ENCODE assay signal across 8 cellular contexts in the genomic region with DNA sequence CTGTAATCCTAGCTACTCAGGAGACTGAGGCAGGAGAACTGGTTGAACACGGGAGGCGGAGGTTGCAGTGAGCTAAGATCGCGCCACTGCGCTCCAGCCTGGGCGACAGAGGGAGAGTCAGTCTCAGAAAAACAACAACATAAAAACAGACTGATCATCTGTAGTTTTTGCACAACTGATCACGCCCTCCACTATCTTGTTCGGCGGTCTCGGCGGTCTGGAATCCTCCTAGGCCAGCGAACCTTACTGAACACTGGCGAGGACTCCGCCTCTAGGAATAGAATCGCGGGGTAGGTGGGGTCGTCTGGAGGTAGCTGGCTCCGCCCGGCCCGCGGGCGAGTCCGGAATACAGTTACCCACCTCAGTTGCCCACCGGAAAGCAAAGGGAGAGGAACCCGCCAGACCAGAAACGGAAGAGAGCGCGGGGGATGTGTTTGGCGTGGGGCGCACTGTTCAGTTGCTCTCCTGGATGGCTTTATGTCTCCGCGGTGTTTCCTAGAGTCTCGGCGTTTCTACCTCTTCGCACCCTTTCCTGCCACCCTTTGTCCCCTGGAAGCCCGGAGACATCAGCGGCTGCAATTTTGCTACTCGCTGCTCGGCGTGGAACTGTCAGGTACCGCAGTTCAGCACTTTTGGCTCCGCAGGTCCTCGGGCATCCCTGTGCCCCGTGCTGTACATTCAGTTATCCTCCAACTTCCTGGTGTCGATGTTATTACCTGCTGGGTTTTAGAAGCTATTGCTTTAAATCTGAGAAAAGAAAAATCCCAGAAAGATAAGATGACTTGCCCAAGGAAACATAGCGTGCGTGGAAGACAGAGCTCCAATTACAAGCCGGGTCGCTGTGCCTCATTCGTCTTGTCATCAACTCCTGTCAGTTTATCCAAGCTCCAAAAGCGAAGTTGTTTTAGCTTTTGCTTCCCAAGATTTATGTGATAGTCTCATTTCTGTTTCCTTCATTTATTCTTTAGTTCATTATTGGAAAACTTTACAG. TPM values are rescaled to one million over a fixed set of nuclear protein-coding genes. Genes with fewer than 3 reads are reported as not detected.
DNase-seq lines count a peak whose midpoint lies in the region; FAIRE-seq and TF ChIP-seq lines count a peak whose summit lies in the region.

No MANE protein-coding gene starts in this region.

- no peaks in the 10 kb centered on the region for H3K27me3 ChIP-seq in HAP-1 (ENCODE audit: low read depth)
- H3K27me3 ChIP-seq in neuron (ENCODE audit: insufficient read depth, low read length), result no peaks in the 10 kb centered on the region
- H3K27me3 ChIP-seq in stomach smooth muscle (ENCODE audit: control insufficient read depth in 1 of 2, insufficient read depth in 2 of 2, low read length in 2 of 2), result no peaks in the 10 kb centered on the region

- DNase-seq in HAP-1 (ENCODE audit: low spot score in 2 of 2) (peak; percentile 93 to 94), M059J (ENCODE audit: low read depth) (peak; percentile 80), foreskin fibroblast (peak; percentile 81 to 94)
- DNase-seq in activated effector memory CD4-positive, alpha-beta T cell treated with anti-CD3 and anti-CD28 coated beads, Interleukin-2, amount 50 U/mL, for 16 hours, result peak; percentile 92

- H3K4me1 ChIP-seq in HAP-1 (no peaks in the 10 kb centered on the region), neuron (ENCODE audit: insufficient read depth, low read length) (peaks cover 7% of the 10 kb centered on the region), stomach smooth muscle (ENCODE audit: control insufficient read depth, insufficient read depth, low read length) (peaks cover 6% of the 10 kb centered on the region)

- peak overlapping the region; percentile 75 for H3K27ac ChIP-seq in stomach smooth muscle (ENCODE audit: low read length)

- peak; percentile 77 for FAIRE-seq in G401.6 (lab: Jason Lieb, UNC)

- peak overlapping the region; percentile 68 for H2AFZ ChIP-seq in neuron (ENCODE audit: low read depth, low read length)

- in situ Hi-C loops in HAP-1 (cut with MboI; ENCODE audit: low sequenced_read_pairs), result no loop called here

- peak; percentile 93 for TF ChIP-seq POLR2A in Raji (IDR thresholded peaks at IDR 0.05; ENCODE audit: insufficient read depth, low read depth, low read length)

- H3K4me3 ChIP-seq in HAP-1 (peak overlapping the region; percentile 77), foreskin fibroblast (ENCODE audit: low read depth in 1 of 2, low read length in 2 of 2) (peak overlapping the region; percentile 77 to 96), neuron (ENCODE audit: low read length) (peak overlapping the region; percentile 87), stomach smooth muscle (ENCODE audit: low read length in 2 of 2) (peak overlapping the region; percentile 87 to 91)

- H3K36me3 ChIP-seq in HAP-1 (replicated peaks) (peaks cover under 1% of the 10 kb centered on the region; the same call in 1 of the 2 replicates), neuron (ENCODE audit: insufficient read depth, low read length) (peaks cover 3% of the 10 kb centered on the region), stomach smooth muscle (ENCODE audit: control insufficient read depth in 2 of 2, insufficient read depth in 2 of 2, low read length in 2 of 2) (no peaks in the 10 kb centered on the region)

- H3K9me3 ChIP-seq in HAP-1 (peaks cover 6% of the 10 kb centered on the region), neuron (ENCODE audit: low read length) (no peaks in the 10 kb centered on the region), stomach smooth muscle (ENCODE audit: control insufficient read depth in 2 of 2, low read length in 2 of 2) (no peaks in the 10 kb centered on the region)

- no peak for TF ChIP-seq CTCF in foreskin fibroblast (IDR thresholded peaks at IDR 0.05; ENCODE audit: low read depth, low read length)

- H3K9ac ChIP-seq in stomach smooth muscle (ENCODE audit: low read length in 2 of 2), result peak overlapping the region; percentile 58 to 84

RNA-seq across cellular contexts. Expression of a gene that starts 24.9 kb away (rescaled TPM):
- 1.2 and 2.6 TPM in 2 replicates for total RNA-seq in M059J (2014; rRNA removed; shearing (Covaris generic))

RNA-seq across cellular contexts. Expression of a gene that starts 35.3 kb away (rescaled TPM):
- 26.1 and 29.3 TPM in 2 replicates for total RNA-seq in M059J (2014; rRNA removed; shearing (Covaris generic))

Comparison
In these comparisons a context has a peak if more than half of its experiments do, and no peak if none do; other contexts are left out.
1. Peak in every context shown above with its lines: DNase-seq, H3K4me3 ChIP-seq and H3K27ac ChIP-seq.